8 cellular contexts compared by ENCODE assay signal in the genomic region with DNA sequence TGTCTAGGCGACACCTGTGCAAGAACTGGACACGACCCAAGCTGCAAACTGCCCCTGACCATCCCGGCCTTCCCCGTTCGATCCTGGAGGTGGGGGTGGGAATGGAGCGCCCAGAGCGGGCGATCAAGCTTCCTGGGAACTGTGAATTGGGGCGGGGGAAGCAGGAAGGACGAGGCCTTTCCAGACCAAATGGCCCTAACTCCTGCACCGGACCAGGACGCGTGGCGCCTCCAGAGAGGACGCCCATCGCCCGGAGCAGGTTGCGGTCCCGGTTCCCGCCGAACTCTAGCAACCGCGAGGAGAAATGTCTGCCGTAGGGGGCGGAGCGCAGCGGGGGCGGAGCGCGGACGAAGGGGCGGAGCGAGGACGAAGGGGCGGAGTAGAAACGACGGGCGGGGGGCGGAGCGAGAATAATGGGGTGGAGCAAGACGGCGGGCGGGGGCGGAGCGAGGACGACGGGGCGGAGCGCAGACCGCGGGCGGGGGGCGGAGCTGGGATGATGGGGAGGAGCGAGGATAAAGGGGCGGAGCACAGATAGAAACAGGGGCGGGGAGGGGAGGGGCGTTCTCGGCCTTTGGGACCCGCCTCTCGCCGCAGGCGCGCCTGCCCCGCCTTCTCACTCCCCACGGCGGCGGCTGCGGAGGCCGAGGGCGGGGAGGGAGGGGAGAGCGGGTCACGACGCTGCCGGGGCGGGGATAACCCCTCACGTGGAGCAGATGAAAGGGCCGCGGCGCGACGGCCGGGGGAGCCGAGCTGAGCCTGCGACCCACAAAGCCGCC.
DNase-seq lines count a peak whose midpoint lies in the region; ATAC-seq and TF ChIP-seq lines count a peak whose summit lies in the region.

A gene (plus strand): TSS at position 695 of the 779 bp plus-strand sequence. CDS start 195 bp downstream, outside the sequence.

- peaks cover 14 to 15% of the 10 kb centered on the region in 2 donors for H3K4me1 Mint-ChIP-seq in effector memory CD8-positive, alpha-beta T cell (ENCODE audit: low read depth in 2 of 2)
- peaks cover 17% of the 10 kb centered on the region for H3K4me1 Mint-ChIP-seq in memory B cell

- peak; percentile 48 for DNase-seq in HS-27A (ENCODE audit: low read depth)
- DNase-seq in NOMO-1 treated with DMSO at 0.1 percent for 48 hours (lab: John Stamatoyannopoulos, UW; ENCODE audit: unreplicated experiment), result peak; percentile 77
- DNase-seq in activated CD8-positive, alpha-beta memory T cell treated with anti-CD3 and anti-CD28 coated beads, Interleukin-2, amount 50 U/mL, for 1 hour (ENCODE audit: extremely low read depth), result peak; percentile 78
- peak; percentile 85 to 87 (median 86) for DNase-seq in effector memory CD8-positive, alpha-beta T cell
- peak; percentile 89 to 92 for DNase-seq in memory B cell (ENCODE audit: low spot score in 2 of 2)
- peak; percentile 81 to 84 (median 83) for DNase-seq in stimulated activated CD4-positive, alpha-beta T cell treated with anti-CD3 and anti-CD28 coated beads, TNF-alpha, amount 100 ng/mL, for 24 hours (ENCODE audit: low read depth in 3 of 3)

- peaks cover 0 to 17% of the 10 kb centered on the region in 2 donors for H3K27me3 Mint-ChIP-seq in effector memory CD8-positive, alpha-beta T cell
- H3K27me3 Mint-ChIP-seq in memory B cell, result peaks cover 3% of the 10 kb centered on the region

- peak within 1 kb of the TSS in 1 of 2 donors; percentile 75 for H3K27ac Mint-ChIP-seq in effector memory CD8-positive, alpha-beta T cell
- H3K27ac Mint-ChIP-seq in memory B cell, result peak within 1 kb of the TSS; percentile 58

- peak within 1 kb of the TSS; percentile 82 to 88 for H3K4me3 Mint-ChIP-seq in effector memory CD8-positive, alpha-beta T cell
- peak within 1 kb of the TSS; percentile 87 for H3K4me3 Mint-ChIP-seq in memory B cell

- peak; percentile 73 for ATAC-seq in GM18907 (IDR thresholded peaks at IDR 0.05; ENCODE audit: unreplicated experiment)
- peak; percentile 84 for ATAC-seq in effector memory CD8-positive, alpha-beta T cell (replicated peaks)
- peak; percentile 80 for ATAC-seq in memory B cell (ENCODE audit: low read depth)

- H3K27ac ChIP-seq in 22Rv1, result peak within 1 kb of the TSS; percentile 57

- no peak for TF ChIP-seq CTCF in 22Rv1 (IDR thresholded peaks at IDR 0.05)

- no peaks in the 10 kb centered on the region for H3K9me3 Mint-ChIP-seq in effector memory CD8-positive, alpha-beta T cell
- H3K9me3 Mint-ChIP-seq in memory B cell, result peaks cover 1% of the 10 kb centered on the region

- H3K36me3 Mint-ChIP-seq in effector memory CD8-positive, alpha-beta T cell (ENCODE audit: insufficient read depth), result peaks cover 13% of the 10 kb centered on the region
- H3K36me3 Mint-ChIP-seq in memory B cell, result no peaks in the 10 kb centered on the region

Comparison
In these comparisons a context has a peak if more than half of its experiments do, and no peak if none do; other contexts are left out.
1. Peak in every context shown above with its lines: DNase-seq, ATAC-seq and H3K27ac ChIP-seq.